ENCODE assay signal across 17 cellular contexts in genomic region chr6:56444855-56445254, GRCh38.
DNase-seq lines count a peak whose midpoint lies in the region; ATAC-seq and TF ChIP-seq lines count a peak whose summit lies in the region.
"Had no signal": no experiment of that assay in that cellular context is flagged by ENCODE, and none has a peak within 500 bp of the region (broad histone marks: within the 10 kb centered on the region; RNA-seq: fewer than 3 reads in every experiment).

No MANE protein-coding gene starts in this region.

- 66% methylated on average over 2 of the region's 2 CpGs for WGBS in prostate gland

- no peaks in the 10 kb centered on the region for H3K36me3 ChIP-seq in prostate gland
- H3K36me3 ChIP-seq in tibial artery = no peaks in the 10 kb centered on the region
- H3K36me3 ChIP-seq: BE2C, HAP-1 had no signal

- no peak for DNase-seq in left ventricle myocardium superior
- DNase-seq in left cardiac atrium = no peak
- peak; percentile 18 for DNase-seq in prostate gland (ENCODE audit: low spot score)
- DNase-seq in tibial artery = no peak
- DNase-seq in DMS53 (lab: John Stamatoyannopoulos, UW) = no peak
- no peak for DNase-seq in NCI-H2171 (lab: John Stamatoyannopoulos, UW)
- DNase-seq: BE2C; CD8-positive, alpha-beta T cell; COR-L47; DMS153; DND-41; GDM1 had no signal

- H3K9me3 ChIP-seq in prostate gland (no peaks in the 10 kb centered on the region), tibial artery (no peaks in the 10 kb centered on the region)
- H3K9me3 ChIP-seq: BE2C, HAP-1 had no signal

- H3K27ac ChIP-seq in prostate gland (no peak overlapping the region), tibial artery (peak overlapping the region; percentile 26 to 40)
- H3K27ac ChIP-seq: A549, C4-2B had no signal

- TF ChIP-seq CTCF in prostate gland (IDR thresholded peaks at IDR 0.05) = no peak
- TF ChIP-seq CTCF in tibial artery (IDR thresholded peaks at IDR 0.05) = no peak

- H3K27me3 ChIP-seq in prostate gland (replicated peaks; ENCODE audit: insufficient read depth) (no peaks in the 10 kb centered on the region), tibial artery (no peaks in the 10 kb centered on the region)
- H3K27me3 ChIP-seq: BE2C had no signal

- ATAC-seq in left ventricle myocardium superior = peak; percentile 57
- no peak for ATAC-seq in left cardiac atrium
- ATAC-seq in HG03045 (IDR thresholded peaks at IDR 0.05; ENCODE audit: unreplicated experiment) = no peak
- ATAC-seq: A549; CD8-positive, alpha-beta T cell; HepG2 had no signal

- H3K4me3 ChIP-seq in prostate gland (no peak overlapping the region), tibial artery (no peak overlapping the region)
- H3K4me3 ChIP-seq: A549, HAP-1 had no signal

- no peaks in the 10 kb centered on the region for H3K4me1 ChIP-seq in prostate gland (replicated peaks)
- H3K4me1 ChIP-seq in tibial artery = peaks cover 0 to 37% (median 8%) of the 10 kb centered on the region in 4 donors
- H3K4me1 ChIP-seq: A549, BE2C, HAP-1 had no signal

- intact Hi-C loops in left ventricle myocardium superior (cut with micrococcal nuclease) (no loop called here), left cardiac atrium (cut with DNase I) (no loop called here), prostate gland (cut with DNase I) (loop anchor here (5.0 kb wide), 1 partner anchor 63 kb away; no protein-coding TSS in a partner anchor), tibial artery (cut with DNase I; ENCODE audit: low total_unique reads) (loop anchor here (10.0 kb wide), 1 partner anchor 60 kb away; no protein-coding TSS in a partner anchor)

- no peak for TF ChIP-seq POLR2A in prostate gland (IDR thresholded peaks at IDR 0.05)

Comparison
In these comparisons a context has a peak if more than half of its experiments do, and no peak if none do; other contexts are left out.
1. H3K27ac ChIP-seq: peak in tibial artery (2 of 2); none in prostate gland (0 of 2).
2. intact Hi-C loops: an anchor here in prostate gland (5.0 kb wide) and tibial artery (10.0 kb wide); none called in left ventricle myocardium superior and left cardiac atrium.